Comparison of ENCODE assay signal across 13 cellular contexts in genomic region chr6:34383651-34384304, GRCh38. TPM values are rescaled to one million over a fixed set of nuclear protein-coding genes. Genes with fewer than 3 reads are reported as not detected.
DNase-seq lines count a peak whose midpoint lies in the region; ATAC-seq, FAIRE-seq and TF ChIP-seq lines count a peak whose summit lies in the region.
"Had no signal": no experiment of that assay in that cellular context is flagged by ENCODE, and none has a peak within 500 bp of the region (broad histone marks: within the 10 kb centered on the region; RNA-seq: fewer than 3 reads in every experiment).

No MANE protein-coding gene starts in this region.

- H3K79me2 ChIP-seq in H1 (ENCODE audit: control insufficient read depth in 1 of 2, insufficient read depth in 2 of 2, low read length in 2 of 2), result peaks cover 7 to 95% of the 10 kb centered on the region in 2 experiments

- no peak overlapping the region for H2BK5ac ChIP-seq in H1 (ENCODE audit: low read depth, low read length)

- TF ChIP-seq RAD21 in H1 (IDR thresholded peaks at IDR 0.05 in 1 of 2, conservative IDR thresholded peaks at IDR 0.05 in 1 of 2; ENCODE audit: low read depth in 2 of 2, low read length in 2 of 2), result no peak

- H3K4me3 Mint-ChIP-seq in nephron, result peak overlapping the region in 1 of 3 experiments; percentile 8
- H3K4me3 Mint-ChIP-seq in T-cell, result no peak overlapping the region
- H3K4me3 Mint-ChIP-seq: activated CD4-positive, alpha-beta T cell treated with anti-CD3 and anti-CD28 coated beads, Interleukin-2, amount 10 ng/mL, durations not matched to agents 24 days and 14 days had no signal

- no peak overlapping the region for H3K23ac ChIP-seq in H1 (ENCODE audit: insufficient read length)

- H3K23me2 ChIP-seq in H1 (ENCODE audit: low read depth, low read length), result no peaks in the 10 kb centered on the region; the same call in 1 of the 2 replicates

- no peaks in the 10 kb centered on the region for H3K9me3 Mint-ChIP-seq in nephron
- H3K9me3 Mint-ChIP-seq in T-cell, result no peaks in the 10 kb centered on the region
- H3K9me3 Mint-ChIP-seq: activated CD4-positive, alpha-beta T cell treated with anti-CD3 and anti-CD28 coated beads, Interleukin-2, amount 10 ng/mL, durations not matched to agents 24 days and 14 days had no signal

- H2BK15ac ChIP-seq in H1 (ENCODE audit: low read length), result no peak overlapping the region

- TF ChIP-seq EP300 in H1 (IDR thresholded peaks at IDR 0.05; ENCODE audit: borderline replicate concordance in 1 of 2, low read depth in 2 of 2, low read length in 2 of 2), result no peak

- H4K8ac ChIP-seq in H1 (ENCODE audit: extremely low read depth, insufficient read depth, low read length), result no peak overlapping the region

- H3K27ac ChIP-seq in heart left ventricle (peak overlapping the region in 10 of 12 donors; percentile 11 to 63 (median 50)), H1 (ENCODE audit: low read depth, low read length) (no peak overlapping the region), vagina (peak overlapping the region; percentile 28)

- no peaks in the 10 kb centered on the region for H3K9me3 ChIP-seq in heart left ventricle
- no peaks in the 10 kb centered on the region for H3K9me3 ChIP-seq in H1 (ENCODE audit: insufficient read depth in 2 of 2, low read depth in 1 of 2, low read length in 1 of 2)
- no peaks in the 10 kb centered on the region for H3K9me3 ChIP-seq in vagina

- no peak overlapping the region for H2BK12ac ChIP-seq in H1 (ENCODE audit: low read depth, low read length)

- no peak overlapping the region for H4K5ac ChIP-seq in H1 (ENCODE audit: insufficient read length, low read depth, low read length)

- H3K18ac ChIP-seq in H1 (ENCODE audit: extremely low read depth, low read length), result no peak overlapping the region

- POLR2A ChIA-PET in H1 (lab: Charles Lee; ENCODE audit: partially characterized antibody) (interaction anchor here (0.8 to 2.2 kb wide), 5 partner anchors 24 to 187 kb away, joined by 3 to 9 read pairs (median 4); no protein-coding TSS in a partner anchor), T-cell (lab: Charles Lee) (interaction anchor here in 1 of 2 donors (0.6 kb wide), 1 partner anchor 243 kb away, joined by 4 read pairs; no protein-coding TSS in a partner anchor)

- H4K91ac ChIP-seq in H1 (replicated peaks; ENCODE audit: insufficient read length, low read length), result no peak overlapping the region

- H2AFZ ChIP-seq in H1 (ENCODE audit: low read length), result no peak overlapping the region

- FAIRE-seq in H1 (lab: Jason Lieb, UNC), result no peak

- H3K36me3 ChIP-seq in heart left ventricle (peaks cover 0 to 9% (median 0%) of the 10 kb centered on the region in 9 donors), H1 (ENCODE audit: control insufficient read depth in 2 of 4, insufficient read depth in 4 of 4, low read length in 3 of 4) (no peaks in the 10 kb centered on the region), vagina (no peaks in the 10 kb centered on the region)

- 54 to 62% (median 59%) methylated on average over 5 of the region's 5 CpGs for WGBS in heart left ventricle, 4 donors
- 74% methylated on average over 5 of the region's 5 CpGs; no CpG with 5 or more reads in 1 of the 2 experiments for WGBS in H1 (ENCODE audit: extremely low coverage in 1 of 2, insufficient coverage in 1 of 2, insufficient read length in 1 of 2, insufficient replicate concordance in 2 of 2, low coverage in 1 of 2, low lambda C conversion rate in 2 of 2, missing lambda C conversion rate in 1 of 2), 2 experiments

- TF ChIP-seq CTCF in heart left ventricle (IDR thresholded peaks at IDR 0.05), result no peak
- TF ChIP-seq CTCF in H1 (IDR thresholded peaks at IDR 0.05; ENCODE audit: control extremely low read depth in 1 of 3, insufficient read depth in 1 of 3, low read depth in 1 of 3, low read length in 3 of 3), result no peak
- TF ChIP-seq CTCF in nephron (IDR thresholded peaks at IDR 0.05; ENCODE audit: unreplicated experiment in 3 of 3), result no peak
- TF ChIP-seq CTCF in vagina (IDR thresholded peaks at IDR 0.05), result no peak

- H3K27me3 ChIP-seq in heart left ventricle (no peaks in the 10 kb centered on the region), H1 (replicated peaks in 1 of 4; ENCODE audit: control insufficient read depth in 3 of 4, extremely low read depth in 1 of 4, insufficient read depth in 3 of 4, low read length in 3 of 4) (no peaks in the 10 kb centered on the region), vagina (no peaks in the 10 kb centered on the region)

- H4K20me1 ChIP-seq in H1 (replicated peaks in 1 of 2; ENCODE audit: control insufficient read depth in 1 of 2, insufficient read depth in 2 of 2, low read length in 2 of 2), result peaks cover 0 to 6% of the 10 kb centered on the region in 2 experiments

- H3K9ac ChIP-seq in H1 (replicated peaks in 1 of 4; ENCODE audit: extremely low read depth in 1 of 4, low read depth in 3 of 4, low read length in 3 of 4), result peak overlapping the region in 1 of 4 experiments; percentile 40; a peak in 2 of 7 replicates

- ATAC-seq in heart left ventricle, result peak in 3 of 4 donors; percentile 4 to 34 (median 8)
- ATAC-seq in T-cell (replicated peaks in 1 of 4), result no peak

- H2BK120ac ChIP-seq in H1 (replicated peaks; ENCODE audit: low read depth, low read length), result no peak overlapping the region

- H3K14ac ChIP-seq in H1 (ENCODE audit: insufficient read length), result no peak overlapping the region

- no peak overlapping the region for H3K4me3 ChIP-seq in heart left ventricle
- no peak overlapping the region for H3K4me3 ChIP-seq in H1 (ENCODE audit: extremely low read depth in 1 of 4, insufficient read depth in 2 of 4, low read depth in 3 of 4, low read length in 4 of 4)
- H3K4me3 ChIP-seq in vagina, result no peak overlapping the region

- peak overlapping the region; percentile 36 to 49 for H3K4me2 ChIP-seq in H1 (ENCODE audit: insufficient read depth in 1 of 2, low read depth in 2 of 2, low read length in 2 of 2)

- no peak overlapping the region for H2BK20ac ChIP-seq in H1 (ENCODE audit: low read length)

- H3K4me1 Mint-ChIP-seq in nephron, result peaks cover 45% of the 10 kb centered on the region
- H3K4me1 Mint-ChIP-seq in T-cell, result peaks cover 23 to 48% (median 42%) of the 10 kb centered on the region in 3 donors

- H3K4me1 ChIP-seq in heart left ventricle (peaks cover 0 to 72% (median 47%) of the 10 kb centered on the region in 12 donors), H1 (replicated peaks in 1 of 4; ENCODE audit: control insufficient read depth in 3 of 4, insufficient read depth in 4 of 4, low read length in 3 of 4) (peaks cover 0 to 15% (median 8%) of the 10 kb centered on the region in 4 experiments; a peak in 4 of 7 replicates), vagina (peaks cover 59% of the 10 kb centered on the region)

- H3K79me1 ChIP-seq in H1 (ENCODE audit: low read depth, low read length), result peaks cover 3% of the 10 kb centered on the region; the same call in 1 of the 2 replicates

- H3K27me3 Mint-ChIP-seq in nephron (ENCODE audit: low read depth), result no peaks in the 10 kb centered on the region
- no peaks in the 10 kb centered on the region for H3K27me3 Mint-ChIP-seq in T-cell
- H3K27me3 Mint-ChIP-seq: activated CD4-positive, alpha-beta T cell treated with anti-CD3 and anti-CD28 coated beads, Interleukin-2, amount 10 ng/mL, durations not matched to agents 24 days and 14 days had no signal

- H2AK5ac ChIP-seq in H1 (ENCODE audit: low read depth, low read length), result no peak overlapping the region

- CTCF ChIA-PET in H1 (lab: Charles Lee; ENCODE audit: partially characterized antibody) (interaction anchor here (0.9 to 1.6 kb wide), 3 partner anchors 23 to 134 kb away, joined by 3 to 6 read pairs (median 3); no protein-coding TSS in a partner anchor), T-cell (lab: Charles Lee) (no interaction called here)

- DNase-seq in heart left ventricle, result no peak
- DNase-seq in cardiac septum (ENCODE audit: low spot score), result no peak
- no peak for DNase-seq in H1 (ENCODE audit: low read depth in 1 of 2, low spot score in 2 of 2)
- no peak for DNase-seq in vagina (ENCODE audit: extremely low spot score in 2 of 2)
- no peak for DNase-seq in SK-N-DZ (ENCODE audit: low spot score)
- no peak for DNase-seq in OCI-M1 (lab: John Stamatoyannopoulos, UW)
- no peak for DNase-seq in T-cell
- DNase-seq: activated CD4-positive, alpha-beta T cell treated with anti-CD3 and anti-CD28 coated beads, Interleukin-2, amount 10 ng/mL, durations not matched to agents 24 days and 14 days; activated effector memory CD4-positive, alpha-beta T cell treated with anti-CD3 and anti-CD28 coated beads, Interleukin-2, amount 50 U/mL, for 16 hours; GDM1; NCI-H446; stimulated activated CD4-positive, alpha-beta T cell treated with anti-CD3 and anti-CD28 coated beads, Interleukin-4, amount 100 ng/mL, for 4 hours had no signal

- no peak overlapping the region for H3K4ac ChIP-seq in H1 (replicated peaks; ENCODE audit: insufficient read length, low read depth, low read length)

- intact Hi-C loops in heart left ventricle (cut with DNase I), result loop anchor here in 2 of 10 donors (10.0 kb wide), 2 partner anchors 49 to 109 kb away; no protein-coding TSS in a partner anchor
- intact Hi-C loops in cardiac septum (cut with DNase I), result no loop called here
- intact Hi-C loops in vagina (cut with DNase I), result no loop called here

- H3K56ac ChIP-seq in H1 (replicated peaks; ENCODE audit: insufficient read length, low read depth, low read length), result no peak overlapping the region

- peaks cover 12% of the 10 kb centered on the region for H3K36me3 Mint-ChIP-seq in nephron (ENCODE audit: low read depth)
- H3K36me3 Mint-ChIP-seq in T-cell, result peaks cover 12% of the 10 kb centered on the region

- H3K27ac Mint-ChIP-seq in nephron (peak overlapping the region; percentile 82 to 87 (median 84)), T-cell (peak overlapping the region in 1 of 2 donors; percentile 6)
- H3K27ac Mint-ChIP-seq: activated CD4-positive, alpha-beta T cell treated with anti-CD3 and anti-CD28 coated beads, Interleukin-2, amount 10 ng/mL, durations not matched to agents 24 days and 14 days had no signal

- TF ChIP-seq POLR2A in heart left ventricle (IDR thresholded peaks at IDR 0.05) (no peak), H1 (IDR thresholded peaks at IDR 0.05; ENCODE audit: control extremely low read depth in 1 of 2, low read depth in 2 of 2, low read length in 2 of 2) (no peak), vagina (IDR thresholded peaks at IDR 0.05) (no peak)

RNA-seq across cellular contexts. Expression of gene NUDT3, which starts 8.7 kb away (rescaled TPM):
- total RNA-seq in heart left ventricle (10 to 100 TPM; 29.6 to 68.4 (median 54.9) TPM), cardiac septum (38.2 TPM), vagina (27.0 TPM), T-cell (10 to 100 TPM; 23.5 to 31.0 (median 28.9) TPM)
- polyA plus RNA-seq in heart left ventricle (10 to 100 TPM; 15.9 to 22.4 TPM), H1 (2011; rRNA removed) (9.8 and 14.1 TPM in 2 replicates)
- total RNA-seq in H1 (2021; fragmentation: NEBNext Ultra II Directional; extraction: Animal tissue kit (Norgen Biotek cat#: 25700)), result 36.3 and 36.9 TPM in 2 replicates
- polyA plus RNA-seq in H1 (2011; cell fraction: cytosol; rRNA removed), result 16.4 TPM
- polyA plus RNA-seq in H1 (2011; cell fraction: nucleus; rRNA removed), result 9.2 TPM
- polyA plus RNA-seq in H1 (2012, experiment 1 of 2), result 7.1 to 10.1 TPM (median 8.8 TPM) in 4 replicates
- 1.7 TPM for polyA plus RNA-seq in H1 (2012, experiment 2 of 2)
- polyA plus RNA-seq in H1 (2013, experiment 1 of 2), result 20.5 TPM
- 19.7 TPM for polyA plus RNA-seq in H1 (2013, experiment 2 of 2)
- polyA minus RNA-seq in H1 (2011; rRNA and poly(A)+ RNA removed), result 31.4 and 33.5 TPM in 2 replicates
- polyA minus RNA-seq in H1 (2011; cell fraction: cytosol; rRNA and poly(A)+ RNA removed), result 20.0 TPM
- polyA minus RNA-seq in H1 (2011; cell fraction: nucleus; rRNA and poly(A)+ RNA removed), result 13.4 TPM
- 32.5 and 39.5 TPM in 2 replicates for polyA plus RNA-seq in SK-N-DZ (2014; cell fraction: cytosol; rRNA removed)
- 38.4 and 47.8 TPM in 2 replicates for polyA plus RNA-seq in SK-N-DZ (2014; cell fraction: nucleus; rRNA removed)

RNA-seq across cellular contexts. Expression of gene RPS10, which starts 42.1 kb away (rescaled TPM):
- total RNA-seq in heart left ventricle (1,000 to 10,000 TPM in 1 of 9 donors, 100 to 1,000 TPM in 8; 504 to 1,180 (median 746) TPM), cardiac septum (542 TPM), vagina (2,671 TPM), T-cell (1,000 to 10,000 TPM; 2,352 to 2,733 (median 2,512) TPM)
- polyA plus RNA-seq in heart left ventricle (1,000 to 10,000 TPM; 1,028 to 2,277 TPM), H1 (2011; rRNA removed) (9,129 and 11,142 TPM in 2 replicates)
- total RNA-seq in H1 (2021; fragmentation: NEBNext Ultra II Directional; extraction: Animal tissue kit (Norgen Biotek cat#: 25700)), result 2,408 and 2,434 TPM in 2 replicates
- polyA plus RNA-seq in H1 (2011; cell fraction: cytosol; rRNA removed), result 8,215 TPM
- 3,355 TPM for polyA plus RNA-seq in H1 (2011; cell fraction: nucleus; rRNA removed)
- 3,709 to 4,828 TPM (median 4,408 TPM) in 4 replicates for polyA plus RNA-seq in H1 (2012, experiment 1 of 2)
- polyA plus RNA-seq in H1 (2012, experiment 2 of 2), result 11,667 TPM
- polyA plus RNA-seq in H1 (2013, experiment 1 of 2), result 2,351 TPM
- polyA plus RNA-seq in H1 (2013, experiment 2 of 2), result 2,290 TPM
- 1,789 and 1,888 TPM in 2 replicates for polyA minus RNA-seq in H1 (2011; rRNA and poly(A)+ RNA removed)
- polyA minus RNA-seq in H1 (2011; cell fraction: cytosol; rRNA and poly(A)+ RNA removed), result 687 TPM
- polyA minus RNA-seq in H1 (2011; cell fraction: nucleus; rRNA and poly(A)+ RNA removed), result 811 TPM
- polyA plus RNA-seq in SK-N-DZ (2014; cell fraction: cytosol; rRNA removed), result 8,232 and 8,575 TPM in 2 replicates
- 3,567 and 4,317 TPM in 2 replicates for polyA plus RNA-seq in SK-N-DZ (2014; cell fraction: nucleus; rRNA removed)

Comparison
In these comparisons a context has a peak if more than half of its experiments do, and no peak if none do; other contexts are left out.
1. ATAC-seq: peak in heart left ventricle (3 of 4); none in T-cell (0 of 4).